Comparison of ENCODE assay signal across 8 cellular contexts in genomic region chr20:23245553-23246128, GRCh38.
A peak's percentile ranks its signal among the peaks of the same experiment; 100 is the strongest.
DNase-seq lines count a peak whose midpoint lies in the region; ATAC-seq and TF ChIP-seq lines count a peak whose summit lies in the region.

No MANE protein-coding gene starts in this region.

- no peak overlapping the region for H3K27ac ChIP-seq in Karpas-422 (ENCODE audit: low read length)
- H3K27ac ChIP-seq in cardiac muscle cell, result no peak overlapping the region

- DNase-seq in NCI-H82 (lab: John Stamatoyannopoulos, UW) (peak; percentile 55), NCI-H82 treated with DMSO at 0.1 percent for 48 hours (lab: John Stamatoyannopoulos, UW; ENCODE audit: unreplicated experiment) (no peak), Karpas-422 (peak; percentile 89), cardiac muscle cell (ENCODE audit: low read depth in 1 of 2, low spot score in 1 of 2) (peak; percentile 58 to 65), sciatic nerve (ENCODE audit: low spot score) (peak; percentile 71), A172 (ENCODE audit: low spot score) (no peak)
- DNase-seq in activated CD4-positive, alpha-beta T cell treated with anti-CD3 and anti-CD28 coated beads, Interleukin-2, amount 50 U/mL, for 48 hours, result peak; percentile 10 to 18

- intact Hi-C loops in sciatic nerve (cut with DNase I), result no loop called here

- no peaks in the 10 kb centered on the region for H3K79me2 ChIP-seq in Karpas-422 (ENCODE audit: low read length)

- H3K9me3 ChIP-seq in Karpas-422 (ENCODE audit: low read length), result no peaks in the 10 kb centered on the region
- H3K9me3 ChIP-seq in cardiac muscle cell (ENCODE audit: low read depth), result no peaks in the 10 kb centered on the region

- TF ChIP-seq CTCF in cardiac muscle cell (IDR thresholded peaks at IDR 0.05; ENCODE audit: low read depth, low read length), result peak; percentile 73

- no peaks in the 10 kb centered on the region for H3K36me3 ChIP-seq in Karpas-422 (ENCODE audit: insufficient read depth, low read length)
- H3K36me3 ChIP-seq in cardiac muscle cell, result no peaks in the 10 kb centered on the region

- 0 out of 2 replicates have a peak, but pooled peaks cover 5% of the 10 kb centered on the region for H4K20me1 ChIP-seq in Karpas-422 (ENCODE audit: insufficient read depth, low read depth, low read length)

- no peaks in the 10 kb centered on the region for H3K27me3 ChIP-seq in Karpas-422 (ENCODE audit: low read length)
- no peaks in the 10 kb centered on the region for H3K27me3 ChIP-seq in cardiac muscle cell

- H3K4me1 ChIP-seq in Karpas-422 (ENCODE audit: low read length), result peaks cover 13% of the 10 kb centered on the region
- H3K4me1 ChIP-seq in cardiac muscle cell (ENCODE audit: low read depth), result no peaks in the 10 kb centered on the region

- no peak overlapping the region for H3K9ac ChIP-seq in Karpas-422 (ENCODE audit: low read length)

- peak; percentile 96 for ATAC-seq in GM21723 (IDR thresholded peaks at IDR 0.05; ENCODE audit: unreplicated experiment)
- ATAC-seq in sciatic nerve, result peak; percentile 67

- no peaks in the 10 kb centered on the region for H3K9me2 ChIP-seq in Karpas-422 (replicated peaks; ENCODE audit: insufficient read depth, low read length)

- no peak overlapping the region for H2AFZ ChIP-seq in Karpas-422 (ENCODE audit: low read length)

- no peak overlapping the region for H3K4me2 ChIP-seq in Karpas-422 (ENCODE audit: low read depth, low read length, poor library complexity, severe bottlenecking)

- H3K4me3 ChIP-seq in Karpas-422 (ENCODE audit: low read length) (no peak overlapping the region), cardiac muscle cell (no peak overlapping the region)

Comparison
In these comparisons a context has a peak if more than half of its experiments do, and no peak if none do; other contexts are left out.
1. DNase-seq: peak in NCI-H82 (single experiment), Karpas-422 (single experiment), activated CD4-positive, alpha-beta T cell treated with anti-CD3 and anti-CD28 coated beads, Interleukin-2, amount 50 U/mL, for 48 hours (2 of 2), cardiac muscle cell (2 of 2) and sciatic nerve (single experiment); none in NCI-H82 treated with DMSO at 0.1 percent for 48 hours (single experiment) and A172 (single experiment).